In the genomic region with DNA sequence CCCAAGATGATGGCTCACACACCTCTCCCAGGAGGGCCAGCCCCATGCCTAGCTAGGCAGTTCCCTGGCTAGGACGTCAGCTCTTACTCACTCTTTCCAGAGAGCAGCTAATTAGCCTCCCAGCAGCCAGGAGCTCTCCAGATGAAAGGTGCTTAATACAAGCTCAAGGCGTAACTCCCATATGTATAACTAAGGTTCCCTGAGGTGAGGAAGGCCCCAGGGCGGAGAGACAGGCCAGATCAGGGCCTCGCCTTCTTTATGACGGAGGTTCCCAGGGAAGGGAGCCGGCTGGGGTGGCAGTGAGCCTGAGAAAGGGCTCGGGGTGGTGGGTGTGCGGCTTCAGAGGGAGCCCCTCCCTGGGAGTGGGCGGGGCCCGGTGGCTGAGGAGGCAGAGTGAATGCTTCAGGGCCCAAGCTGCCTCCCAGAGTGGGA, we compare ENCODE assay signal across 8 cellular contexts. TPM values are rescaled to one million over a fixed set of nuclear protein-coding genes. Genes with fewer than 3 reads are reported as not detected.
A peak's percentile ranks its signal among the peaks of the same experiment; 100 is the strongest.
DNase-seq lines count a peak whose midpoint lies in the region; ATAC-seq and TF ChIP-seq lines count a peak whose summit lies in the region.

No MANE protein-coding gene starts in this region.

- CTCF ChIA-PET in naive thymus-derived CD4-positive, alpha-beta T cell (lab: Charles Lee): interaction anchor here (0.6 to 10.6 kb wide), 10 partner anchors 10 to 1126 kb away, joined by 3 to 219 read pairs (median 5); partner anchors contain the start of gene ZFP36L1

- no peaks in the 10 kb centered on the region for H3K9me3 ChIP-seq in naive thymus-derived CD4-positive, alpha-beta T cell (ENCODE audit: control insufficient read depth in 2 of 3, low read length in 3 of 3)

- peaks cover 39 to 47% of the 10 kb centered on the region in 2 donors for H3K4me1 ChIP-seq in naive thymus-derived CD4-positive, alpha-beta T cell (ENCODE audit: control insufficient read depth in 2 of 2, insufficient read depth in 2 of 2, low read length in 2 of 2)

- in situ Hi-C loops in Caki2 (cut with HindIII; ENCODE audit: low pct_unique_long_range_greater_than_20kb, low sequenced_read_pairs): no loop called here

- no peaks in the 10 kb centered on the region for H3K27me3 Mint-ChIP-seq in naive thymus-derived CD4-positive, alpha-beta T cell

- H3K36me3 ChIP-seq in naive thymus-derived CD4-positive, alpha-beta T cell (ENCODE audit: control insufficient read depth in 2 of 3, insufficient read depth in 3 of 3, low read length in 3 of 3): no peaks in the 10 kb centered on the region

- intact Hi-C loops in naive thymus-derived CD4-positive, alpha-beta T cell (cut with micrococcal nuclease): loop anchor here (5.0 to 10.0 kb wide), 5 partner anchors 37 to 1124 kb away; partner anchors contain the start of genes RAD51B (in 2 of the 2), ZFYVE26 (in 2 of the 2) and RDH11 (in 1 of the 2)

- ATAC-seq in naive thymus-derived CD4-positive, alpha-beta T cell: no peak

- peak overlapping the region in 7 of 10 donors; percentile 18 to 72 (median 63) for H3K4me3 Mint-ChIP-seq in naive thymus-derived CD4-positive, alpha-beta T cell

- H3K4me3 ChIP-seq in choroid plexus epithelial cell (ENCODE audit: low read depth, low read length): no peak overlapping the region
- H3K4me3 ChIP-seq in naive thymus-derived CD4-positive, alpha-beta T cell (ENCODE audit: low read length): no peak overlapping the region

- peaks cover 27 to 74% (median 66%) of the 10 kb centered on the region in 7 donors for H3K4me1 Mint-ChIP-seq in naive thymus-derived CD4-positive, alpha-beta T cell

- peak overlapping the region; percentile 66 to 93 (median 86) for H3K27ac Mint-ChIP-seq in naive thymus-derived CD4-positive, alpha-beta T cell

- TF ChIP-seq CTCF in choroid plexus epithelial cell (conservative IDR thresholded peaks at IDR 0.05; ENCODE audit: low read depth, low read length): no peak

- H3K36me3 Mint-ChIP-seq in naive thymus-derived CD4-positive, alpha-beta T cell: peaks cover 0 to 3% (median 0%) of the 10 kb centered on the region in 5 donors

- DNase-seq in Caki2 (ENCODE audit: low read depth) (peak; percentile 95), NCI-H69 (lab: John Stamatoyannopoulos, UW) (peak; percentile 94), choroid plexus epithelial cell (ENCODE audit: low read depth) (peak; percentile 60), COLO668 (lab: John Stamatoyannopoulos, UW; ENCODE audit: unreplicated experiment) (no peak), AML-193 (lab: John Stamatoyannopoulos, UW) (no peak), NCI-H2171 (lab: John Stamatoyannopoulos, UW) (no peak), COLO829 (ENCODE audit: low spot score) (no peak)
- DNase-seq in naive thymus-derived CD4-positive, alpha-beta T cell: peak in 3 of 9 donors; percentile 23 to 69 (median 53)

- POLR2A ChIA-PET in naive thymus-derived CD4-positive, alpha-beta T cell (lab: Charles Lee): interaction anchor here (0.6 to 23.4 kb wide), 10 partner anchors 12 to 938 kb away, joined by 3 to 1273 read pairs (median 3); partner anchors contain the start of gene ZFP36L1

- no peaks in the 10 kb centered on the region for H3K9me3 Mint-ChIP-seq in naive thymus-derived CD4-positive, alpha-beta T cell

- H3K27ac ChIP-seq in naive thymus-derived CD4-positive, alpha-beta T cell (ENCODE audit: low read depth, low read length): peak overlapping the region; percentile 67

- no peaks in the 10 kb centered on the region for H3K27me3 ChIP-seq in naive thymus-derived CD4-positive, alpha-beta T cell (ENCODE audit: control insufficient read depth in 2 of 2, insufficient read depth in 2 of 2, low read length in 2 of 2)

RNA-seq across cellular contexts. Expression of gene ZFP36L1, which starts 26.4 kb away (rescaled TPM):
- total RNA-seq in Caki2 (2014; rRNA removed; shearing (Covaris generic); ENCODE audit: low replicate concordance): 31.6 and 102 TPM in 2 replicates
- total RNA-seq in naive thymus-derived CD4-positive, alpha-beta T cell: 100 to 1,000 TPM in 4 of 5 experiments, 10 to 100 TPM in 1; 82.0 to 231 (median 203) TPM
- polyA plus RNA-seq in naive thymus-derived CD4-positive, alpha-beta T cell: 100 to 1,000 TPM in 1 of 2 donors, 10 to 100 TPM in 1; 85.6 to 160 TPM

Comparison
In these comparisons a context has a peak if more than half of its experiments do, and no peak if none do; other contexts are left out.
1. DNase-seq: peak in Caki2 (single experiment), NCI-H69 (single experiment) and choroid plexus epithelial cell (single experiment); none in COLO668 (single experiment), AML-193 (0 of 2), NCI-H2171 (single experiment) and COLO829 (single experiment).